ENCODE assay signal across 9 cellular contexts in genomic region chr5:76325876-76326491, GRCh38.
A peak's percentile ranks its signal among the peaks of the same experiment; 100 is the strongest.
DNase-seq lines count a peak whose midpoint lies in the region; ATAC-seq and TF ChIP-seq lines count a peak whose summit lies in the region.
"Had no signal": no experiment of that assay in that cellular context is flagged by ENCODE, and none has a peak within 500 bp of the region (broad histone marks: within the 10 kb centered on the region; RNA-seq: fewer than 3 reads in every experiment).

No MANE protein-coding gene starts in this region.

- no peak for TF ChIP-seq POLR2A in spleen (IDR thresholded peaks at IDR 0.05)

- H3K27me3 ChIP-seq in HUES64 (ENCODE audit: insufficient read depth, low read length) (no peaks in the 10 kb centered on the region; the same call in 1 of the 2 replicates), right cardiac atrium (ENCODE audit: control insufficient read depth, insufficient read depth) (no peaks in the 10 kb centered on the region), spleen (replicated peaks in 1 of 7) (no peaks in the 10 kb centered on the region)

- ATAC-seq in right cardiac atrium (peak; percentile 34 to 47), HG02840 (IDR thresholded peaks at IDR 0.05; ENCODE audit: low FRiP score, unreplicated experiment) (no peak), HG03469 (IDR thresholded peaks at IDR 0.05; ENCODE audit: unreplicated experiment) (no peak)

- peak overlapping the region; percentile 98 for H3K27ac Mint-ChIP-seq in activated CD4-positive, alpha-beta T cell treated with anti-CD3 and anti-CD28 coated beads, Interleukin-2, amount 10 ng/mL, durations not matched to agents 7 days and 5 days

- 10% methylated on average over 2 of the region's 3 CpGs for WGBS in HUES64
- 34% methylated on average over 3 of the region's 3 CpGs for WGBS in right cardiac atrium
- WGBS in spleen, 5 donors = 30 to 46% (median 33%) methylated on average over 3 of the region's 3 CpGs

- H3K27ac ChIP-seq in HUES64 (ENCODE audit: low read depth, low read length) = no peak overlapping the region
- H3K27ac ChIP-seq in right cardiac atrium (ENCODE audit: low read length) = no peak overlapping the region
- H3K27ac ChIP-seq in spleen = peak overlapping the region in 7 of 8 donors; percentile 42 to 90 (median 71)

- H3K9me3 ChIP-seq in HUES64 (ENCODE audit: insufficient read depth, low read depth, low read length) (no peaks in the 10 kb centered on the region), right cardiac atrium (ENCODE audit: control insufficient read depth, low read length) (no peaks in the 10 kb centered on the region), spleen (peaks cover 0 to 13% (median 6%) of the 10 kb centered on the region in 8 donors)

- TF ChIP-seq CTCF in spleen (IDR thresholded peaks at IDR 0.05 in 8 of 11, conservative IDR thresholded peaks at IDR 0.05 in 3 of 11) = no peak

- no peak overlapping the region for H3K9ac ChIP-seq in HUES64 (ENCODE audit: low read depth, low read length)

- H3K4me3 ChIP-seq in HUES64 (ENCODE audit: low read length) (peak overlapping the region; percentile 40; the same call in 1 of the 2 replicates), right cardiac atrium (ENCODE audit: low read length) (no peak overlapping the region), spleen (no peak overlapping the region)

- POLR2A ChIA-PET in activated CD4-positive, alpha-beta T cell treated with anti-CD3 and anti-CD28 coated beads, Interleukin-2, amount 10 ng/mL, durations not matched to agents 7 days and 5 days (lab: Charles Lee) = interaction anchor here (1.2 kb wide), 1 partner anchor 218 kb away, joined by 3 read pairs; no protein-coding TSS in a partner anchor

- peaks cover 21% of the 10 kb centered on the region for H3K9me3 Mint-ChIP-seq in activated CD4-positive, alpha-beta T cell treated with anti-CD3 and anti-CD28 coated beads, Interleukin-2, amount 10 ng/mL, durations not matched to agents 7 days and 5 days

- DNase-seq in activated CD4-positive, alpha-beta T cell treated with anti-CD3 and anti-CD28 coated beads, Interleukin-2, amount 10 ng/mL, durations not matched to agents 7 days and 5 days = peak; percentile 70
- DNase-seq in right cardiac atrium (no peak), spleen (no peak), SKM-1 (lab: John Stamatoyannopoulos, UW; ENCODE audit: unreplicated experiment) (no peak)
- DNase-seq: midbrain, NCI-H2081 treated with DMSO at 0.1 percent for 48 hours had no signal

- intact Hi-C loops in right cardiac atrium (cut with DNase I) (no loop called here), spleen (cut with DNase I; ENCODE audit: low total_unique reads) (no loop called here)

- CTCF ChIA-PET in activated CD4-positive, alpha-beta T cell treated with anti-CD3 and anti-CD28 coated beads, Interleukin-2, amount 10 ng/mL, durations not matched to agents 7 days and 5 days (lab: Charles Lee) = interaction anchor here (0.9 to 2.0 kb wide), 6 partner anchors 22 to 217 kb away, joined by 3 to 5 read pairs (median 4); no protein-coding TSS in a partner anchor

- peak overlapping the region; percentile 57 for H3K4me3 Mint-ChIP-seq in activated CD4-positive, alpha-beta T cell treated with anti-CD3 and anti-CD28 coated beads, Interleukin-2, amount 10 ng/mL, durations not matched to agents 7 days and 5 days

- H3K4me1 Mint-ChIP-seq in activated CD4-positive, alpha-beta T cell treated with anti-CD3 and anti-CD28 coated beads, Interleukin-2, amount 10 ng/mL, durations not matched to agents 7 days and 5 days = peaks cover 75% of the 10 kb centered on the region

- no peaks in the 10 kb centered on the region for H3K27me3 Mint-ChIP-seq in activated CD4-positive, alpha-beta T cell treated with anti-CD3 and anti-CD28 coated beads, Interleukin-2, amount 10 ng/mL, durations not matched to agents 7 days and 5 days

- peaks cover 30% of the 10 kb centered on the region for H3K36me3 Mint-ChIP-seq in activated CD4-positive, alpha-beta T cell treated with anti-CD3 and anti-CD28 coated beads, Interleukin-2, amount 10 ng/mL, durations not matched to agents 7 days and 5 days (ENCODE audit: low read depth)

- peaks cover 33% of the 10 kb centered on the region for H3K4me1 ChIP-seq in HUES64 (ENCODE audit: insufficient read depth, low read length)
- peaks cover 5% of the 10 kb centered on the region for H3K4me1 ChIP-seq in right cardiac atrium (ENCODE audit: control insufficient read depth, insufficient read depth, low read length)
- H3K4me1 ChIP-seq in spleen = peaks cover 9 to 36% (median 29%) of the 10 kb centered on the region in 6 donors

- no peaks in the 10 kb centered on the region for H3K36me3 ChIP-seq in HUES64 (ENCODE audit: insufficient read depth, low read length)
- H3K36me3 ChIP-seq in spleen = no peaks in the 10 kb centered on the region

Comparison
In these comparisons a context has a peak if more than half of its experiments do, and no peak if none do; other contexts are left out.
1. H3K27ac ChIP-seq: peak in spleen (7 of 8); none in HUES64 (single experiment) and right cardiac atrium (single experiment).
2. ATAC-seq: peak in right cardiac atrium (2 of 2); none in HG02840 (single experiment) and HG03469 (single experiment).